Comparison of ENCODE assay signal across 23 cellular contexts in genomic region chr2:157465554-157465953, GRCh38. TPM values are rescaled to one million over a fixed set of nuclear protein-coding genes. Genes with fewer than 3 reads are reported as not detected.
DNase-seq lines count a peak whose midpoint lies in the region; ATAC-seq and TF ChIP-seq lines count a peak whose summit lies in the region.
"Had no signal": no experiment of that assay in that cellular context is flagged by ENCODE, and none has a peak within 500 bp of the region (broad histone marks: within the 10 kb centered on the region; RNA-seq: fewer than 3 reads in every experiment).

No MANE protein-coding gene starts in this region.

- H3K4me3 Mint-ChIP-seq in T-helper 2 cell treated with Interferon-gamma antibody and Interleukin-4, amounts not matched to agents 5 μg/mL and 100 μg/mL, for 36 hours = peak overlapping the region; percentile 30
- peak overlapping the region in 1 of 4 donors; percentile 32 for H3K4me3 Mint-ChIP-seq in CD4-positive, CD25-positive, alpha-beta regulatory T cell
- no peak overlapping the region for H3K4me3 Mint-ChIP-seq in activated CD8-positive, alpha-beta T cell treated with anti-CD3 and anti-CD28 coated beads for 36 hours
- H3K4me3 Mint-ChIP-seq in memory B cell = no peak overlapping the region

- H3K27ac ChIP-seq in CD4-positive, CD25-positive, alpha-beta regulatory T cell (ENCODE audit: insufficient read depth, low read length, poor library complexity, severe bottlenecking) = no peak overlapping the region
- H3K27ac ChIP-seq in RWPE1 = no peak overlapping the region
- H3K27ac ChIP-seq: upper lobe of left lung, VCaP had no signal

- no peaks in the 10 kb centered on the region for H3K9me3 ChIP-seq in CD4-positive, CD25-positive, alpha-beta regulatory T cell (ENCODE audit: control insufficient read depth in 2 of 2, low read length in 2 of 2)
- H3K9me3 ChIP-seq: upper lobe of left lung had no signal

- H3K4me3 ChIP-seq in CD4-positive, CD25-positive, alpha-beta regulatory T cell (ENCODE audit: low read depth, low read length) = no peak overlapping the region
- H3K4me3 ChIP-seq: upper lobe of left lung had no signal

- no peaks in the 10 kb centered on the region for H3K27me3 Mint-ChIP-seq in T-helper 2 cell treated with Interferon-gamma antibody and Interleukin-4, amounts not matched to agents 5 μg/mL and 100 μg/mL, for 36 hours (ENCODE audit: low read depth)
- no peaks in the 10 kb centered on the region for H3K27me3 Mint-ChIP-seq in CD4-positive, CD25-positive, alpha-beta regulatory T cell
- no peaks in the 10 kb centered on the region for H3K27me3 Mint-ChIP-seq in activated CD8-positive, alpha-beta T cell treated with anti-CD3 and anti-CD28 coated beads for 36 hours
- H3K27me3 Mint-ChIP-seq in memory B cell = no peaks in the 10 kb centered on the region

- H3K36me3 Mint-ChIP-seq in T-helper 2 cell treated with Interferon-gamma antibody and Interleukin-4, amounts not matched to agents 5 μg/mL and 100 μg/mL, for 36 hours (ENCODE audit: low read depth) = peaks cover 16% of the 10 kb centered on the region
- H3K36me3 Mint-ChIP-seq in CD4-positive, CD25-positive, alpha-beta regulatory T cell = no peaks in the 10 kb centered on the region
- H3K36me3 Mint-ChIP-seq in activated CD8-positive, alpha-beta T cell treated with anti-CD3 and anti-CD28 coated beads for 36 hours (ENCODE audit: low read depth) = peaks cover 51% of the 10 kb centered on the region
- peaks cover 2% of the 10 kb centered on the region for H3K36me3 Mint-ChIP-seq in memory B cell

- H3K9me3 Mint-ChIP-seq in T-helper 2 cell treated with Interferon-gamma antibody and Interleukin-4, amounts not matched to agents 5 μg/mL and 100 μg/mL, for 36 hours = peaks cover 4% of the 10 kb centered on the region
- H3K9me3 Mint-ChIP-seq in CD4-positive, CD25-positive, alpha-beta regulatory T cell = peaks cover 0 to 4% (median 1%) of the 10 kb centered on the region in 7 donors
- H3K9me3 Mint-ChIP-seq in activated CD8-positive, alpha-beta T cell treated with anti-CD3 and anti-CD28 coated beads for 36 hours = peaks cover 11% of the 10 kb centered on the region
- peaks cover 5% of the 10 kb centered on the region for H3K9me3 Mint-ChIP-seq in memory B cell

- CTCF ChIA-PET in activated CD8-positive, alpha-beta T cell treated with anti-CD3 and anti-CD28 coated beads for 36 hours (lab: Charles Lee) = interaction anchor here (1.0 to 3.5 kb wide), 10 partner anchors 8 to 163 kb away, joined by 3 to 15 read pairs (median 6); partner anchors contain the start of gene CYTIP
- CTCF ChIA-PET in RWPE1 (lab: Yijun Ruan, JAX) = interaction anchor here (0.6 to 0.7 kb wide), 2 partner anchors 9 to 27 kb away, joined by 3 to 9 read pairs; no protein-coding TSS in a partner anchor

- H3K4me1 ChIP-seq in CD4-positive, CD25-positive, alpha-beta regulatory T cell (ENCODE audit: control insufficient read depth, insufficient read depth, low read length, poor library complexity, severe bottlenecking) = peaks cover 31% of the 10 kb centered on the region

- H3K4me1 Mint-ChIP-seq in T-helper 2 cell treated with Interferon-gamma antibody and Interleukin-4, amounts not matched to agents 5 μg/mL and 100 μg/mL, for 36 hours (ENCODE audit: low read depth) = peaks cover 85% of the 10 kb centered on the region
- peaks cover 11 to 74% (median 40%) of the 10 kb centered on the region in 4 donors for H3K4me1 Mint-ChIP-seq in CD4-positive, CD25-positive, alpha-beta regulatory T cell
- peaks cover 97% of the 10 kb centered on the region for H3K4me1 Mint-ChIP-seq in activated CD8-positive, alpha-beta T cell treated with anti-CD3 and anti-CD28 coated beads for 36 hours (ENCODE audit: low read depth)
- peaks cover 25% of the 10 kb centered on the region for H3K4me1 Mint-ChIP-seq in memory B cell

- no peak for ATAC-seq in CD4-positive, CD25-positive, alpha-beta regulatory T cell (ENCODE audit: low read depth in 2 of 2)
- no peak for ATAC-seq in activated CD8-positive, alpha-beta T cell treated with anti-CD3 and anti-CD28 coated beads for 36 hours
- ATAC-seq in memory B cell (ENCODE audit: low read depth) = no peak

- H3K27ac Mint-ChIP-seq in T-helper 2 cell treated with Interferon-gamma antibody and Interleukin-4, amounts not matched to agents 5 μg/mL and 100 μg/mL, for 36 hours = peak overlapping the region; percentile 87
- H3K27ac Mint-ChIP-seq in CD4-positive, CD25-positive, alpha-beta regulatory T cell = peak overlapping the region; percentile 8 to 90 (median 21)
- H3K27ac Mint-ChIP-seq in activated CD8-positive, alpha-beta T cell treated with anti-CD3 and anti-CD28 coated beads for 36 hours = peak overlapping the region; percentile 99
- H3K27ac Mint-ChIP-seq in memory B cell = peak overlapping the region; percentile 99

- no peak for DNase-seq in T-helper 2 cell treated with Interferon-gamma antibody and Interleukin-4, amounts not matched to agents 5 μg/mL and 100 μg/mL, for 36 hours (ENCODE audit: low spot score)
- DNase-seq in T-helper 2 cell (no peak), memory B cell (ENCODE audit: low spot score in 2 of 2) (no peak), SIG-M5 (lab: John Stamatoyannopoulos, UW) (no peak), head of caudate nucleus (no peak), RWPE1 (ENCODE audit: low spot score) (no peak)
- no peak for DNase-seq in CD4-positive, CD25-positive, alpha-beta regulatory T cell
- no peak for DNase-seq in activated CD8-positive, alpha-beta T cell treated with anti-CD3 and anti-CD28 coated beads for 36 hours
- DNase-seq: activated effector memory CD4-positive, alpha-beta T cell treated with Interleukin-2 at 50 U/mL for 16 hours; aorta; H7; kidney glomerular epithelial cell; mammary epithelial cell; NCI-H1105 treated with DMSO at 0.1 percent for 48 hours; NCI-H2081; NCI-H446; retina; Right ventricle myocardium superior; stimulated activated CD4-positive, alpha-beta T cell treated with anti-CD3 and anti-CD28 coated beads, Interleukin-12 subunit alpha, Interleukin-12 subunit beta, amount 100 ng/mL, for 4 hours; stimulated activated CD4-positive, alpha-beta T cell treated with anti-CD3 and anti-CD28 coated beads, Interleukin-4, amount 100 ng/mL, for 4 hours; upper lobe of left lung had no signal

- intact Hi-C loops in activated CD8-positive, alpha-beta T cell treated with anti-CD3 and anti-CD28 coated beads for 36 hours (cut with micrococcal nuclease) = loop anchor here (2.0 to 5.0 kb wide), 3 partner anchors 15 to 33 kb away; partner anchors contain the start of gene CYTIP
- intact Hi-C loops in head of caudate nucleus (cut with DNase I) = no loop called here

- POLR2A ChIA-PET in activated CD8-positive, alpha-beta T cell treated with anti-CD3 and anti-CD28 coated beads for 36 hours (lab: Charles Lee) = interaction anchor here (1.6 to 51.0 kb wide), 5 partner anchors 9 to 35 kb away, joined by 8 to 1592 read pairs (median 39); partner anchors contain the start of gene CYTIP
- POLR2A ChIA-PET in RWPE1 (lab: Yijun Ruan, JAX; ENCODE audit: low non-redundant PET) = no interaction called here

- H3K36me3 ChIP-seq in CD4-positive, CD25-positive, alpha-beta regulatory T cell (ENCODE audit: control insufficient read depth, insufficient read depth, low read length) = no peaks in the 10 kb centered on the region
- H3K36me3 ChIP-seq: upper lobe of left lung had no signal

- no peaks in the 10 kb centered on the region for H3K27me3 ChIP-seq in CD4-positive, CD25-positive, alpha-beta regulatory T cell (ENCODE audit: control insufficient read depth, insufficient read depth, low read length)
- H3K27me3 ChIP-seq: upper lobe of left lung had no signal

- no peak for TF ChIP-seq CTCF in activated CD8-positive, alpha-beta T cell treated with anti-CD3 and anti-CD28 coated beads for 36 hours (IDR thresholded peaks at IDR 0.05)
- no peak for TF ChIP-seq CTCF in RWPE1 (conservative IDR thresholded peaks at IDR 0.05; ENCODE audit: low read depth)

RNA-seq across cellular contexts. Expression of gene CYTIP, which starts 21.7 kb away (rescaled TPM):
- total RNA-seq in CD4-positive, CD25-positive, alpha-beta regulatory T cell = 454 TPM
- polyA plus RNA-seq in CD4-positive, CD25-positive, alpha-beta regulatory T cell = 100 to 1,000 TPM; 123 to 205 (median 150) TPM
- 100 to 1,000 TPM; 514 to 520 TPM for total RNA-seq in activated CD8-positive, alpha-beta T cell treated with anti-CD3 and anti-CD28 coated beads for 36 hours
- total RNA-seq: mammary epithelial cell had no signal
- polyA plus RNA-seq: BJ, mammary epithelial cell had no signal

Comparison
In these comparisons a context has a peak if more than half of its experiments do, and no peak if none do; other contexts are left out.
1. H3K27ac Mint-ChIP-seq: peak in every context shown above with its lines; median percentile 99 in activated CD8-positive, alpha-beta T cell treated with anti-CD3 and anti-CD28 coated beads for 36 hours; 99 in memory B cell; 87 in T-helper 2 cell treated with Interferon-gamma antibody and Interleukin-4, amounts not matched to agents 5 μg/mL and 100 μg/mL, for 36 hours; 21 in CD4-positive, CD25-positive, alpha-beta regulatory T cell.